ENCODE assay signal across 9 cellular contexts in genomic region chr5:142644640-142645361, GRCh38. TPM values are rescaled to one million over a fixed set of nuclear protein-coding genes. Genes with fewer than 3 reads are reported as not detected.
A peak's percentile ranks its signal among the peaks of the same experiment; 100 is the strongest.
DNase-seq lines count a peak whose midpoint lies in the region; ATAC-seq and TF ChIP-seq lines count a peak whose summit lies in the region.
"Had no signal": no experiment of that assay in that cellular context is flagged by ENCODE, and none has a peak within 500 bp of the region (broad histone marks: within the 10 kb centered on the region; RNA-seq: fewer than 3 reads in every experiment).

No MANE protein-coding gene starts in this region.

- no peaks in the 10 kb centered on the region for H3K27me3 ChIP-seq in PC-9 (ENCODE audit: insufficient read depth, low read depth)

- POLR2A ChIA-PET in PC-9 (lab: Charles Lee; ENCODE audit: unreplicated experiment): interaction anchor here (0.5 to 0.7 kb wide), 3 partner anchors 51 to 513 kb away, joined by 3 to 5 read pairs (median 4); no protein-coding TSS in a partner anchor

- H4K20me1 ChIP-seq in PC-9 (ENCODE audit: insufficient read depth): no peaks in the 10 kb centered on the region

- H3K27ac Mint-ChIP-seq in Calu3 (ENCODE audit: unreplicated experiment) (no peak overlapping the region), osteocyte (ENCODE audit: unreplicated experiment) (peak overlapping the region; percentile 91)

- H3K27ac ChIP-seq in PC-9: peak overlapping the region; percentile 75
- H3K27ac ChIP-seq: SK-N-MC had no signal

- peaks cover 22% of the 10 kb centered on the region for H3K4me1 ChIP-seq in PC-9 (replicated peaks; ENCODE audit: insufficient read depth)

- peaks cover 22% of the 10 kb centered on the region for H3K4me1 Mint-ChIP-seq in Calu3 (ENCODE audit: low read depth, unreplicated experiment)
- peaks cover 37% of the 10 kb centered on the region for H3K4me1 Mint-ChIP-seq in osteocyte (ENCODE audit: unreplicated experiment)

- H3K9me2 ChIP-seq in PC-9 (ENCODE audit: insufficient read depth): no peaks in the 10 kb centered on the region

- H3K4me3 Mint-ChIP-seq in Calu3 (ENCODE audit: low read depth, unreplicated experiment) (no peak overlapping the region), osteocyte (ENCODE audit: unreplicated experiment) (peak overlapping the region; percentile 15)

- H3K9me3 ChIP-seq in PC-9 (ENCODE audit: insufficient read depth, low read depth): no peaks in the 10 kb centered on the region

- peaks cover 15% of the 10 kb centered on the region for H3K27me3 Mint-ChIP-seq in Calu3 (ENCODE audit: unreplicated experiment)
- no peaks in the 10 kb centered on the region for H3K27me3 Mint-ChIP-seq in osteocyte (ENCODE audit: unreplicated experiment)

- DNase-seq in Calu3: peak; percentile 50
- DNase-seq in PC-9: peak; percentile 80 to 95
- peak; percentile 97 for DNase-seq in fibroblast of gingiva (ENCODE audit: low read depth)
- no peak for DNase-seq in osteocyte (ENCODE audit: extremely low spot score, unreplicated experiment)
- no peak for DNase-seq in NOMO-1 treated with DMSO at 0.1 percent for 48 hours (lab: John Stamatoyannopoulos, UW; ENCODE audit: unreplicated experiment)
- no peak for DNase-seq in NCI-H526 treated with DMSO at 0.1 percent for 48 hours (lab: John Stamatoyannopoulos, UW)

- TF ChIP-seq CTCF in Calu3 (IDR thresholded peaks at IDR 0.05; ENCODE audit: unreplicated experiment) (no peak), PC-9 (conservative IDR thresholded peaks at IDR 0.05) (no peak), osteocyte (IDR thresholded peaks at IDR 0.05) (no peak)

- CTCF ChIA-PET in Calu3 (lab: Charles Lee): interaction anchor here (0.6 to 2.5 kb wide), 8 partner anchors 10 to 68 kb away, joined by 3 to 10 read pairs (median 6); no protein-coding TSS in a partner anchor
- CTCF ChIA-PET in PC-9 (lab: Charles Lee): interaction anchor here (0.5 to 1.9 kb wide), 9 partner anchors 11 to 278 kb away, joined by 3 to 14 read pairs (median 4); no protein-coding TSS in a partner anchor

- BruUV-seq in Calu3 (replicated peaks; lab: Mats Ljungman, UMichigan) (no TSS peak), PC-9 (replicated peaks; lab: Mats Ljungman, UMichigan) (no TSS peak)

- ATAC-seq in activated CD4-positive, CD25-positive, alpha-beta regulatory T cell treated with anti-CD3 and anti-CD28 coated beads, Interleukin-2, amount 50 U/mL, for 24 hours: no peak
- no peak for ATAC-seq in HG02852 (IDR thresholded peaks at IDR 0.05; ENCODE audit: unreplicated experiment)

- peaks cover 25% of the 10 kb centered on the region for H3F3A ChIP-seq in PC-9 (ENCODE audit: insufficient read depth, low read depth)

- no peaks in the 10 kb centered on the region for H3K9me3 Mint-ChIP-seq in Calu3 (ENCODE audit: low read depth, unreplicated experiment)
- H3K9me3 Mint-ChIP-seq in osteocyte (ENCODE audit: unreplicated experiment): no peaks in the 10 kb centered on the region

- intact Hi-C loops in Calu3 (cut with micrococcal nuclease; ENCODE audit: unreplicated experiment) (no loop called here), PC-9 (cut with micrococcal nuclease; ENCODE audit: unreplicated experiment) (no loop called here)

- H3K36me3 Mint-ChIP-seq in Calu3 (ENCODE audit: insufficient read depth, unreplicated experiment) (no peaks in the 10 kb centered on the region), osteocyte (ENCODE audit: unreplicated experiment) (no peaks in the 10 kb centered on the region)

- peak overlapping the region; percentile 6; the same call in 1 of the 2 replicates for H3K4me3 ChIP-seq in PC-9
- H3K4me3 ChIP-seq: SK-N-MC had no signal

- H2AFZ ChIP-seq in PC-9: peak overlapping the region; percentile 61; the same call in 1 of the 2 replicates

- H3K79me2 ChIP-seq in PC-9 (ENCODE audit: low read depth): no peaks in the 10 kb centered on the region

- H3K36me3 ChIP-seq in PC-9 (ENCODE audit: low read depth): no peaks in the 10 kb centered on the region

- peak overlapping the region; percentile 59 for H3K4me2 ChIP-seq in PC-9

RNA-seq across cellular contexts. Expression of gene FGF1, which starts 41.1 kb away (rescaled TPM):
- total RNA-seq in Calu3 (2022) (not detected in 2 replicates), PC-9 (2021) (0.23 and 0.44 TPM in 2 replicates), osteocyte (0.73 and 1.5 TPM in 2 replicates)

Comparison
In these comparisons a context has a peak if more than half of its experiments do, and no peak if none do; other contexts are left out.
1. DNase-seq: peak in Calu3 (single experiment), PC-9 (2 of 2) and fibroblast of gingiva (single experiment); none in osteocyte (single experiment), NOMO-1 treated with DMSO at 0.1 percent for 48 hours (single experiment) and NCI-H526 treated with DMSO at 0.1 percent for 48 hours (single experiment).